ENCODE assay signal across 8 cellular contexts in the genomic region with DNA sequence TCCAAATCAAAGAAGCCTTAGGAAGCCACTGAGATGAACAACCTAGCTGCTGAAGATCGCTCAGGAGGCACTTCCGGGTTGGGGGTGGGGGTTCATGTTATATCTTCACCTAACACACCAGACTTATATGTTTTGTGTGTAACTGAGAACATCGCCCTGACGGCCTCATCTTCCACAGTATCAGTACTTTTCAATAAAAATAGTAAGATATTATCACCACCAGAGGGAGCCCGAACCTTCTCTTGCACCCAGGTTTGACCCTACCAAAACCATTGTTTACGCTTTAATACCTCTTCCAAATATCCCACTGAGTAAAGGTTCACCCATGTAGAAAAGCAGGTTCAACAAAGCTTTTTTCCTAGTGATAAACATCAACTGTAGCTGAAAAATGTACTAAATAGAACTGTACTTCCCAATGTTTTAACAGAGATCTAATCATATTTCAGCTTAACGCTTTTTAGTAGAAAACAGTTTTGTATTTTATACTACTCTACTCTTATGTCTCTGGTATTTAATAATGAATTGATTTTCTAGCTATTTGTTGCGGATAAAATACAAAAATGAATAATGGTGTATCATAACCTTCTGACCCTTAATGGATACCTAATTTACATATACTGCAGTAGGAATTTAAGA.
A peak's percentile ranks its signal among the peaks of the same experiment; 100 is the strongest.
DNase-seq lines count a peak whose midpoint lies in the region; ATAC-seq, FAIRE-seq and TF ChIP-seq lines count a peak whose summit lies in the region.

No MANE protein-coding gene starts in this region.

- H3K36me3 Mint-ChIP-seq in Calu3 (ENCODE audit: insufficient read depth, unreplicated experiment) (peaks cover 5% of the 10 kb centered on the region), progenitor cell of endocrine pancreas (ENCODE audit: insufficient read depth) (peaks cover 6% of the 10 kb centered on the region)
- H3K36me3 Mint-ChIP-seq in activated CD4-positive, alpha-beta memory T cell treated with anti-CD3 and anti-CD28 coated beads, Interleukin-2, amount 10 ng/mL, durations not matched to agents 7 days and 5 days (ENCODE audit: low read depth) = no peaks in the 10 kb centered on the region

- CTCF ChIA-PET in Calu3 (lab: Charles Lee) = interaction anchor here (0.6 to 2.4 kb wide), 4 partner anchors 8 to 317 kb away, joined by 3 to 20 read pairs (median 5); no protein-coding TSS in a partner anchor
- CTCF ChIA-PET in activated CD4-positive, alpha-beta memory T cell treated with anti-CD3 and anti-CD28 coated beads, Interleukin-2, amount 10 ng/mL, durations not matched to agents 7 days and 5 days (lab: Charles Lee) = interaction anchor here (0.7 to 5.8 kb wide), 13 partner anchors 9 to 686 kb away, joined by 3 to 55 read pairs (median 4); partner anchors contain the start of genes EPB41L4A and SRP19

- H3K27ac Mint-ChIP-seq in Calu3 (ENCODE audit: unreplicated experiment) (no peak overlapping the region), progenitor cell of endocrine pancreas (no peak overlapping the region)
- H3K27ac Mint-ChIP-seq in activated CD4-positive, alpha-beta memory T cell treated with anti-CD3 and anti-CD28 coated beads, Interleukin-2, amount 10 ng/mL, durations not matched to agents 7 days and 5 days = no peak overlapping the region

- DNase-seq in Calu3 (peak; percentile 57), GM19239 (ENCODE audit: insufficient read length, low spot score) (peak; percentile 12), NCI-H345 treated with DMSO at 0.1 percent for 48 hours (lab: John Stamatoyannopoulos, UW; ENCODE audit: unreplicated experiment) (peak; percentile 45), globus pallidus (ENCODE audit: low spot score) (peak; percentile 57), progenitor cell of endocrine pancreas (ENCODE audit: low spot score, unreplicated experiment) (no peak)
- DNase-seq in activated CD4-positive, alpha-beta memory T cell treated with anti-CD3 and anti-CD28 coated beads, Interleukin-2, amount 10 ng/mL, durations not matched to agents 7 days and 5 days = peak; percentile 33

- FAIRE-seq in GM19239 (lab: Jason Lieb, UNC) = peak; percentile 86

- POLR2A ChIA-PET in activated CD4-positive, alpha-beta memory T cell treated with anti-CD3 and anti-CD28 coated beads, Interleukin-2, amount 10 ng/mL, durations not matched to agents 7 days and 5 days (lab: Charles Lee) = interaction anchor here (1.2 to 1.5 kb wide), 3 partner anchors 9 to 246 kb away, joined by 3 to 9 read pairs (median 3); no protein-coding TSS in a partner anchor

- H3K4me1 Mint-ChIP-seq in Calu3 (ENCODE audit: low read depth, unreplicated experiment) = no peaks in the 10 kb centered on the region
- peaks cover 4% of the 10 kb centered on the region for H3K4me1 Mint-ChIP-seq in activated CD4-positive, alpha-beta memory T cell treated with anti-CD3 and anti-CD28 coated beads, Interleukin-2, amount 10 ng/mL, durations not matched to agents 7 days and 5 days
- peaks cover 2% of the 10 kb centered on the region for H3K4me1 Mint-ChIP-seq in progenitor cell of endocrine pancreas (ENCODE audit: low read depth)

- peak; percentile 95 for ATAC-seq in HG03280 (IDR thresholded peaks at IDR 0.05; ENCODE audit: unreplicated experiment)
- no peak for ATAC-seq in HG03108 (IDR thresholded peaks at IDR 0.05; ENCODE audit: unreplicated experiment)

- intact Hi-C loops in Calu3 (cut with micrococcal nuclease; ENCODE audit: unreplicated experiment) = loop anchor here (1.0 to 5.0 kb wide), 4 partner anchors 62 to 582 kb away; no protein-coding TSS in a partner anchor

- no peaks in the 10 kb centered on the region for H3K9me3 Mint-ChIP-seq in Calu3 (ENCODE audit: low read depth, unreplicated experiment)
- H3K9me3 Mint-ChIP-seq in activated CD4-positive, alpha-beta memory T cell treated with anti-CD3 and anti-CD28 coated beads, Interleukin-2, amount 10 ng/mL, durations not matched to agents 7 days and 5 days = no peaks in the 10 kb centered on the region
- H3K9me3 Mint-ChIP-seq in progenitor cell of endocrine pancreas (ENCODE audit: low read depth) = no peaks in the 10 kb centered on the region

- BruUV-seq in Calu3 (replicated peaks; lab: Mats Ljungman, UMichigan) = no TSS peak

- peak; percentile 67 for TF ChIP-seq CTCF in Calu3 (IDR thresholded peaks at IDR 0.05; ENCODE audit: unreplicated experiment)
- peak; percentile 78 for TF ChIP-seq CTCF in progenitor cell of endocrine pancreas (IDR thresholded peaks at IDR 0.05; ENCODE audit: unreplicated experiment)

- H3K4me3 Mint-ChIP-seq in Calu3 (ENCODE audit: low read depth, unreplicated experiment) (no peak overlapping the region), progenitor cell of endocrine pancreas (ENCODE audit: low read depth) (no peak overlapping the region)
- H3K4me3 Mint-ChIP-seq in activated CD4-positive, alpha-beta memory T cell treated with anti-CD3 and anti-CD28 coated beads, Interleukin-2, amount 10 ng/mL, durations not matched to agents 7 days and 5 days = no peak overlapping the region

- H3K27me3 Mint-ChIP-seq in Calu3 (ENCODE audit: unreplicated experiment) = no peaks in the 10 kb centered on the region
- peaks cover 11% of the 10 kb centered on the region for H3K27me3 Mint-ChIP-seq in activated CD4-positive, alpha-beta memory T cell treated with anti-CD3 and anti-CD28 coated beads, Interleukin-2, amount 10 ng/mL, durations not matched to agents 7 days and 5 days
- no peaks in the 10 kb centered on the region for H3K27me3 Mint-ChIP-seq in progenitor cell of endocrine pancreas
